Comparison of ENCODE assay signal across 30 cellular contexts in the genomic region with DNA sequence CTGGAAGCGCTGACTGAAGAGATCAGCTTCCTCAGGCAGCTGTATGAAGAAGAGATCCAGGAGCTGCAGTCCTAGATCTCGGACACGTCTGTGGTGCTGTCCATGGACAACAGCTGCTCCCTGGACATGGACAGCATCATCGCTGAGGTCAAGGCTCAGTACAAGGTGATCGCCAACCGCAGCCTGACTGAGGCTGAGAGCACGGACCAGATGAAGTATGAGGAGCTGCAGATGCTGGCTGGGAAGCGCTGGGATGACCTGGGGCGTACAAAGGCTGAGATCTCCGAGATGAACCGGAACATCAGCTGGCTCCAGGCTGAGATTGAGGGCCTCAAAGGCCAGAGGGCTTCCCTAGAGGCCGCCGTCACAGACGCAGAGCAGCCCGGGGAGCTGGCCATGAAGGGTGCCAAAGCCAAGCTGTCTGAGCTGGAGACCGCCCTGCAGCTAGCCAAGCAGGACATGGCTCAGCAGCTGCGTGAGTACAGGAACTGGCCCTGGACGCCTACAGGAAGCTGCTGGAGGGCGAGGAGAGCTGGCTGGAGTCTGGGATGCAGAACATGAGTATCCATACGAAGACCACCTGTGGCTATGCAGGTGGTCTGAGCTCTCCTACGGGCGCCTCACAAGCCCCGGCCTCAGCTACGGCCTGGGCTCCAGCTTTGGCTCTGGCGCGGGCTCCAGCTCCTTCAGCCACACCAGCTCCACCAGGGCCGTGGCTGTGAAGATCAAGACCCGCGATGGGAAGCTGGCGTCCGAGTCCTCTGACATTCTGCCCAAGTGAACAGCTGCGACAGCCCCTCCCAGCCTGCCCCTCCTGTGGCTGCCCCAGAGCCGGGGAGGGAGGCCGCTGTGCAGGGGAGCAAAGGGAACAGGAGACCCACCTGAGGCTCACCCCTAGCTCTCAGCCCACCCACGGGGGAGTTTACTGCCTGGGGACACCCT. TPM values are rescaled to one million over a fixed set of nuclear protein-coding genes. Genes with fewer than 3 reads are reported as not detected.
"Had no signal": no experiment of that assay in that cellular context is flagged by ENCODE, and none has a peak within 500 bp of the region (broad histone marks: within the 10 kb centered on the region; RNA-seq: fewer than 3 reads in every experiment).

No MANE protein-coding gene starts in this region.

- H3K27ac ChIP-seq: epithelial cell of prostate, esophagus squamous epithelium, pancreas, prostate gland, skin epidermis, thyroid gland had no signal

- H3K36me3 ChIP-seq: esophagus squamous epithelium, pancreas, prostate gland, thyroid gland had no signal

- H3K4me3 ChIP-seq: esophagus squamous epithelium, lung, mucosa of descending colon, pancreas, prostate gland, skin epidermis, thyroid gland had no signal

- FAIRE-seq: bronchial epithelial cell, colon, endometrium, pancreas had no signal

- H3K4me1 ChIP-seq: esophagus squamous epithelium, pancreas, prostate gland, thyroid gland had no signal

- H3K27me3 ChIP-seq: esophagus squamous epithelium, pancreas, thyroid gland had no signal

- DNase-seq: activated CD4-positive, alpha-beta T cell treated with anti-CD3 and anti-CD28 coated beads for 36 hours; activated CD4-positive, alpha-beta T cell treated with anti-CD3 and anti-CD28 coated beads, Interleukin-2, amount 50 U/mL, for 4 hours; activated CD4-positive, CD25-positive, alpha-beta regulatory T cell; activated naive CD4-positive, alpha-beta T cell treated with Interleukin-2 at 50 U/mL for 16 hours; activated T-cell treated with anti-CD3 and anti-CD28 coated beads for 4 hours; activated T-cell treated with anti-CD3 and anti-CD28 coated beads, Interleukin-2, amount 50 U/mL, for 72 hours; anterior cingulate cortex; dermis blood vessel endothelial cell; effector CD8-positive, alpha-beta T cell; esophagus squamous epithelium; head of caudate nucleus; hypothalamus; immature natural killer cell; mucosa of descending colon; nucleus accumbens; pancreas; stimulated activated CD4-positive, alpha-beta T cell treated with anti-CD3 and anti-CD28 coated beads, Interleukin-4, amount 100 ng/mL, for 24 hours; stimulated activated naive CD8-positive, alpha-beta T cell treated with anti-CD3 and anti-CD28 coated beads, Interleukin-15, amount 100 ng/mL, for 72 hours; substantia nigra; thyroid gland had no signal

- ATAC-seq: activated CD4-positive, alpha-beta T cell treated with anti-CD3 and anti-CD28 coated beads for 36 hours; activated T-cell treated with anti-CD3 and anti-CD28 coated beads, Interleukin-2, amount 50 U/mL, for 72 hours; left lobe of liver; mucosa of descending colon; stimulated activated effector memory CD8-positive, alpha-beta T cell treated with anti-CD3 and anti-CD28 coated beads, Interleukin-12 subunit alpha, Interleukin-12 subunit beta, amount 100 ng/mL, for 72 hours; stimulated activated naive CD8-positive, alpha-beta T cell treated with anti-CD3 and anti-CD28 coated beads, Interleukin-15, amount 100 ng/mL, for 72 hours had no signal

- H3K9me3 ChIP-seq: esophagus squamous epithelium, mucosa of descending colon, pancreas, prostate gland, thyroid gland had no signal

RNA-seq across cellular contexts. Expression of a gene that starts 24.9 kb away (rescaled TPM):
- total RNA-seq: bronchial epithelial cell; dermis blood vessel endothelial cell; T-helper 1 cell treated with Interleukin-12 subunit alpha and Interleukin-12 subunit beta and Interleukin-4 antibody, amounts not matched to agents 30 ng/mL and 1 ng/mL, for 36 hours had no signal
